In the genomic region with DNA sequence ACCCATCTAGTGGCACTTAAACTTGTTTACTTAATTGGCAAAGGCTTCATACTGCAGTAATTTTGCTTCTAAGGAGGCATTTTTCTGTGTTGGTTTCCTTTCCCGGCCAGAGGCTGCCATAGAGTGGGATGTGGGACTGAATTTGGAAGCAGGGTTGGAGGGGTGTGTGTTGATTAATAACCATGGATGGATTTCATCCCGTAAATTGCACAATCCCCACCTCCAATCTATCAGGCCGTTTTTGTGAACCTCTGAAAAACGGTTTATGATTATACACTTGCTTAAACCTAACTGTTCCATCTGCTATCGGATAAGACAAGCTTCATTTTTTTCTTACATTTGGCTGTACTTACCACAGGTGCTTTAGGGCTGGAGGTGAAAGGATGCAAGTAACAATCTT, we compare ENCODE assay signal across 10 cellular contexts. TPM values are rescaled to one million over a fixed set of nuclear protein-coding genes. Genes with fewer than 3 reads are reported as not detected.
A peak's percentile ranks its signal among the peaks of the same experiment; 100 is the strongest.
DNase-seq lines count a peak whose midpoint lies in the region; ATAC-seq and TF ChIP-seq lines count a peak whose summit lies in the region.
"Had no signal": no experiment of that assay in that cellular context is flagged by ENCODE, and none has a peak within 500 bp of the region (broad histone marks: within the 10 kb centered on the region; RNA-seq: fewer than 3 reads in every experiment).

No MANE protein-coding gene starts in this region.

- POLR2A ChIA-PET in Panc1 (lab: Charles Lee) = no interaction called here

- no peak overlapping the region for H2AFZ ChIP-seq in fibroblast of lung (ENCODE audit: low read length)

- H3K9me3 ChIP-seq in Panc1 (ENCODE audit: control insufficient read depth, insufficient read depth, low read depth, low read length) (no peaks in the 10 kb centered on the region), fibroblast of lung (ENCODE audit: control insufficient read depth, insufficient read depth, low read depth, low read length) (no peaks in the 10 kb centered on the region)

- H3K4me3 ChIP-seq in GM12864 (ENCODE audit: low read depth, low read length) = peak overlapping the region; percentile 97
- H3K4me3 ChIP-seq in Panc1 (ENCODE audit: low read depth in 2 of 2, low read length in 2 of 2) = peak overlapping the region; percentile 80 to 99
- H3K4me3 ChIP-seq in fibroblast of lung (replicated peaks in 1 of 4; ENCODE audit: control extremely low read depth in 1 of 4, insufficient read depth in 1 of 4, low read depth in 3 of 4, low read length in 4 of 4) = peak overlapping the region; percentile 90 to 99 (median 97)

- no peak for TF ChIP-seq CTCF in GM12864 (IDR thresholded peaks at IDR 0.05; ENCODE audit: low read depth, low read length, missing control alignments)
- no peak for TF ChIP-seq CTCF in Panc1 (IDR thresholded peaks at IDR 0.05)
- no peak for TF ChIP-seq CTCF in fibroblast of lung (conservative IDR thresholded peaks at IDR 0.05 in 1 of 2, IDR thresholded peaks at IDR 0.05 in 1 of 2; ENCODE audit: low read depth in 1 of 2, low read length in 2 of 2)

- in situ Hi-C loops in Panc1 (cut with HindIII; ENCODE audit: low pct_unique_long_range_greater_than_20kb, low sequenced_read_pairs) = no loop called here

- CTCF ChIA-PET in Panc1 (lab: Charles Lee) = no interaction called here

- H3K27ac ChIP-seq in Panc1 (ENCODE audit: low read length) = peak overlapping the region; percentile 98
- no peak overlapping the region for H3K27ac ChIP-seq in fibroblast of lung (ENCODE audit: insufficient read depth, low read length)

- H3K9ac ChIP-seq in fibroblast of lung (ENCODE audit: insufficient read depth, low read length) = no peak overlapping the region

- BruUV-seq in Panc1 (replicated peaks; lab: Mats Ljungman, UMichigan) = no TSS peak

- H3K4me1 ChIP-seq in Panc1 (ENCODE audit: control insufficient read depth, insufficient read depth, low read length) = peaks cover 23% of the 10 kb centered on the region
- peaks cover 2% of the 10 kb centered on the region for H3K4me1 ChIP-seq in fibroblast of lung (ENCODE audit: control insufficient read depth, extremely low read depth, insufficient read depth, low read length)

- peaks cover 66% of the 10 kb centered on the region for H3K79me2 ChIP-seq in fibroblast of lung (ENCODE audit: control insufficient read depth, insufficient read depth, low read length)

- no peaks in the 10 kb centered on the region for H3K27me3 ChIP-seq in Panc1 (ENCODE audit: control insufficient read depth, insufficient read depth, low read length)
- no peaks in the 10 kb centered on the region for H3K27me3 ChIP-seq in fibroblast of lung (ENCODE audit: control insufficient read depth, insufficient read depth, low read length)

- H3K36me3 ChIP-seq in Panc1 (ENCODE audit: control insufficient read depth, insufficient read depth, low read length) (no peaks in the 10 kb centered on the region; the same call in 1 of the 2 replicates), fibroblast of lung (ENCODE audit: control insufficient read depth, insufficient read depth, low read length) (peaks cover 1% of the 10 kb centered on the region)

- no peak for DNase-seq in GM12864 (ENCODE audit: low read depth)
- no peak for DNase-seq in Panc1 (ENCODE audit: low read depth, low spot score)
- no peak for DNase-seq in fibroblast of lung (ENCODE audit: low read depth in 2 of 2)
- peak; percentile 1 for DNase-seq in renal cortical epithelial cell (ENCODE audit: low read depth)
- no peak for DNase-seq in hippocampal formation (lab: John Stamatoyannopoulos, UW)
- DNase-seq in DMS153 treated with DMSO at 0.1 percent for 48 hours (lab: John Stamatoyannopoulos, UW; ENCODE audit: unreplicated experiment) = no peak
- DNase-seq: HCEC 1CT; stimulated activated CD4-positive, alpha-beta T cell treated with anti-CD3 and anti-CD28 coated beads, Interleukin-12 subunit alpha, Interleukin-12 subunit beta, amount 100 ng/mL, for 4 hours had no signal

- intact Hi-C loops in Panc1 (cut with micrococcal nuclease; ENCODE audit: unreplicated experiment) = loop anchor here (10.0 kb wide), 1 partner anchor 138 kb away; no protein-coding TSS in a partner anchor

- peak overlapping the region; percentile 87 for H3K4me2 ChIP-seq in fibroblast of lung (ENCODE audit: extremely low read depth, insufficient read depth, low read length)

- H4K20me1 ChIP-seq in fibroblast of lung (ENCODE audit: control insufficient read depth, extremely low read depth, insufficient read depth, low read length) = no peaks in the 10 kb centered on the region

- ATAC-seq in Panc1 = no peak
- ATAC-seq in GM19463 (IDR thresholded peaks at IDR 0.05; ENCODE audit: unreplicated experiment) = no peak
- no peak for ATAC-seq in GM21515 (IDR thresholded peaks at IDR 0.05; ENCODE audit: unreplicated experiment)

RNA-seq across cellular contexts. Expression of a gene that starts 1.3 kb away (rescaled TPM):
- total RNA-seq in Panc1 (2021; ENCODE audit: unreplicated experiment) (20.4 TPM), fibroblast of lung (19.8 and 24.4 TPM in 2 replicates), renal cortical epithelial cell (12.0 and 12.9 TPM in 2 replicates)
- polyA plus RNA-seq in Panc1 (2012; ENCODE audit: insufficient read length) = 14.5 TPM
- polyA plus RNA-seq in fibroblast of lung = 45.5 and 52.5 TPM in 2 replicates
- 32.1 and 39.1 TPM in 2 replicates for polyA plus RNA-seq in fibroblast of lung (2012)
- 2.4 and 5.9 TPM in 2 replicates for polyA minus RNA-seq in fibroblast of lung (ENCODE audit: low replicate concordance)

RNA-seq across cellular contexts. Expression of a gene that starts 1.6 kb away (rescaled TPM):
- total RNA-seq in Panc1 (2021; ENCODE audit: unreplicated experiment) (61.5 TPM), fibroblast of lung (14.4 and 25.9 TPM in 2 replicates), renal cortical epithelial cell (8.2 and 9.4 TPM in 2 replicates)
- 21.6 TPM for polyA plus RNA-seq in Panc1 (2012; ENCODE audit: insufficient read length)
- 55.4 and 64.4 TPM in 2 replicates for polyA plus RNA-seq in fibroblast of lung
- 31.3 and 32.1 TPM in 2 replicates for polyA plus RNA-seq in fibroblast of lung (2012)
- 5.8 and 7.4 TPM in 2 replicates for polyA minus RNA-seq in fibroblast of lung (ENCODE audit: low replicate concordance)
